In the genomic region with DNA sequence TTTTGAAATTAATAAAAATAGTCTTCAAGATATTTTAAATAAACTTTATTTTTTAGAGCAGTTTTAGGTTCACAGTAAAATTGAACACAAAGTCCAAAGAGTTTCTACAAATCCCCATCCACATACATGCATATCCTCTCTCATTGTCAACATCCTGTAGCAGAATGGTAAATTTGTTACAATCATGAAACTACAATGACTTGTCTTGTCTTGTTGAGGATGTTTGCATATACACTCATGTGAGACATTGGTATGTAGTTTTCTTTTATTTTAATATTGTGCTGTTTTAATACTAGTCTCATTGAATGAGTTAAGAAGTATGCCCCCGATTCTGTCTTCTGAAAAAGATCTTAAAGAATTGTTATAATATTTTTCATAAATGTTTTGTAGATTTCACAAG, we compare ENCODE assay signal across 8 cellular contexts.
"Had no signal": no experiment of that assay in that cellular context is flagged by ENCODE, and none has a peak within 500 bp of the region (broad histone marks: within the 10 kb centered on the region; RNA-seq: fewer than 3 reads in every experiment).

No MANE protein-coding gene starts in this region.

- H3K36me3 ChIP-seq: HAP-1 had no signal

- ATAC-seq: HCT116, HepG2 had no signal

- H3K4me3 ChIP-seq: GM23248, HAP-1 had no signal

- H3K27ac ChIP-seq: GM23248, HL-60 had no signal

- DNase-seq: GM23248, GOT3, H7, HFFc6 had no signal

- FAIRE-seq: HepG2 had no signal

- H3K4me1 ChIP-seq: HAP-1 had no signal

- H3K9me3 ChIP-seq: HAP-1 had no signal
